ENCODE assay signal across 9 cellular contexts in genomic region chr13:26707122-26708006, GRCh38. TPM values are rescaled to one million over a fixed set of nuclear protein-coding genes. Genes with fewer than 3 reads are reported as not detected.
DNase-seq lines count a peak whose midpoint lies in the region; ATAC-seq, FAIRE-seq and TF ChIP-seq lines count a peak whose summit lies in the region.
"Had no signal": no experiment of that assay in that cellular context is flagged by ENCODE, and none has a peak within 500 bp of the region (broad histone marks: within the 10 kb centered on the region; RNA-seq: fewer than 3 reads in every experiment).

No MANE protein-coding gene starts in this region.

- no peak overlapping the region for H3K9ac ChIP-seq in parathyroid adenoma

- H3K27ac ChIP-seq in parathyroid adenoma: no peak overlapping the region
- H3K27ac ChIP-seq: skin epidermis had no signal

- H3K4me1 Mint-ChIP-seq in activated T-helper 2 cell treated with anti-CD3 and anti-CD28 coated beads, Interferon-gamma antibody, Interleukin-2, Interleukin-4, amounts not matched to agents 10 μg/mL and 5 μg/mL and 100 μg/mL, durations not matched to agents 14 hours and 24 hours and 36 hours (ENCODE audit: low read depth): no peaks in the 10 kb centered on the region

- ATAC-seq in GM18505 (IDR thresholded peaks at IDR 0.05; ENCODE audit: unreplicated experiment): no peak

- TF ChIP-seq CTCF in D721Med (IDR thresholded peaks at IDR 0.05; ENCODE audit: insufficient read depth, missing control alignments) (peak; percentile 70), HFF-Myc (IDR thresholded peaks at IDR 0.05; ENCODE audit: low read depth, low read length, missing control alignments) (peak; percentile 57), parathyroid adenoma (IDR thresholded peaks at IDR 0.05) (peak; percentile 40), lower leg skin (IDR thresholded peaks at IDR 0.05) (no peak)

- H3K4me3 ChIP-seq in HFF-Myc (replicated peaks; ENCODE audit: low read depth, low read length): no peak overlapping the region
- H3K4me3 ChIP-seq in parathyroid adenoma (ENCODE audit: low read depth, low read length): no peak overlapping the region
- H3K4me3 ChIP-seq in lower leg skin (ENCODE audit: low read depth, poor library complexity, severe bottlenecking): no peak overlapping the region
- H3K4me3 ChIP-seq: skin epidermis had no signal

- H2AFZ ChIP-seq in parathyroid adenoma: no peak overlapping the region

- WGBS in lower leg skin, 2 donors: 48 to 49% methylated on average over 13 of the region's 13 CpGs

- no peaks in the 10 kb centered on the region for H3K36me3 Mint-ChIP-seq in activated T-helper 2 cell treated with anti-CD3 and anti-CD28 coated beads, Interferon-gamma antibody, Interleukin-2, Interleukin-4, amounts not matched to agents 10 μg/mL and 5 μg/mL and 100 μg/mL, durations not matched to agents 14 hours and 24 hours and 36 hours (ENCODE audit: low read depth)

- no peaks in the 10 kb centered on the region for H3K79me2 ChIP-seq in parathyroid adenoma

- no peak overlapping the region for H3K27ac Mint-ChIP-seq in activated T-helper 2 cell treated with anti-CD3 and anti-CD28 coated beads, Interferon-gamma antibody, Interleukin-2, Interleukin-4, amounts not matched to agents 10 μg/mL and 5 μg/mL and 100 μg/mL, durations not matched to agents 14 hours and 24 hours and 36 hours

- no peak overlapping the region for H3K4me2 ChIP-seq in parathyroid adenoma (ENCODE audit: low read length)

- no peaks in the 10 kb centered on the region for H3K27me3 ChIP-seq in parathyroid adenoma (ENCODE audit: control insufficient read depth, insufficient read depth, low read length)

- no peaks in the 10 kb centered on the region for H3K9me3 Mint-ChIP-seq in activated T-helper 2 cell treated with anti-CD3 and anti-CD28 coated beads, Interferon-gamma antibody, Interleukin-2, Interleukin-4, amounts not matched to agents 10 μg/mL and 5 μg/mL and 100 μg/mL, durations not matched to agents 14 hours and 24 hours and 36 hours

- H3K9me3 ChIP-seq in parathyroid adenoma (ENCODE audit: control insufficient read depth, low read length): no peaks in the 10 kb centered on the region

- TF ChIP-seq POLR2A in GM18505 (IDR thresholded peaks at IDR 0.05; ENCODE audit: borderline replicate concordance, extremely low read depth, insufficient read depth, insufficient read length) (no peak), lower leg skin (IDR thresholded peaks at IDR 0.05) (no peak)

- H3K4me3 Mint-ChIP-seq in activated T-helper 2 cell treated with anti-CD3 and anti-CD28 coated beads, Interferon-gamma antibody, Interleukin-2, Interleukin-4, amounts not matched to agents 10 μg/mL and 5 μg/mL and 100 μg/mL, durations not matched to agents 14 hours and 24 hours and 36 hours (ENCODE audit: low read depth): no peak overlapping the region

- H3K27me3 Mint-ChIP-seq in activated T-helper 2 cell treated with anti-CD3 and anti-CD28 coated beads, Interferon-gamma antibody, Interleukin-2, Interleukin-4, amounts not matched to agents 10 μg/mL and 5 μg/mL and 100 μg/mL, durations not matched to agents 14 hours and 24 hours and 36 hours (ENCODE audit: low read depth): peaks cover 3% of the 10 kb centered on the region

- no peaks in the 10 kb centered on the region for H3K4me1 ChIP-seq in parathyroid adenoma

- intact Hi-C loops in activated T-helper 2 cell treated with anti-CD3 and anti-CD28 coated beads, Interferon-gamma antibody, Interleukin-2, Interleukin-4, amounts not matched to agents 10 μg/mL and 5 μg/mL and 100 μg/mL, durations not matched to agents 14 hours and 24 hours and 36 hours (cut with micrococcal nuclease): loop anchor here (1.0 to 2.0 kb wide), 2 partner anchors 166 to 223 kb away; no protein-coding TSS in a partner anchor
- intact Hi-C loops in lower leg skin (cut with DNase I; ENCODE audit: low total_unique reads): no loop called here

- no peaks in the 10 kb centered on the region for H3K36me3 ChIP-seq in parathyroid adenoma (ENCODE audit: control insufficient read depth, insufficient read depth, low read length)

- DNase-seq in D721Med (ENCODE audit: insufficient read length, low spot score) (peak; percentile 60), HFF-Myc (ENCODE audit: extremely low read depth, low read depth) (peak; percentile 5), NCI-H510A (lab: John Stamatoyannopoulos, UW) (peak; percentile 20), globus pallidus (ENCODE audit: low spot score) (peak; percentile 60), lower leg skin (ENCODE audit: low spot score in 2 of 2) (no peak)
- DNase-seq in activated T-helper 2 cell treated with anti-CD3 and anti-CD28 coated beads, Interferon-gamma antibody, Interleukin-2, Interleukin-4, amounts not matched to agents 10 μg/mL and 5 μg/mL and 100 μg/mL, durations not matched to agents 14 hours and 24 hours and 36 hours (ENCODE audit: low spot score): peak; percentile 13

- peak; percentile 73 for FAIRE-seq in D721Med (lab: Jason Lieb, UNC)

RNA-seq across cellular contexts. Expression of gene GPR12, which starts 53.2 kb away (rescaled TPM):
- total RNA-seq in activated T-helper 2 cell treated with anti-CD3 and anti-CD28 coated beads, Interferon-gamma antibody, Interleukin-2, Interleukin-4, amounts not matched to agents 10 μg/mL and 5 μg/mL and 100 μg/mL, durations not matched to agents 14 hours and 24 hours and 36 hours: not detected in 2 replicates
- total RNA-seq in lower leg skin: 10 to 100 TPM in 1 of 4 donors, 1 to 10 TPM in 3; 2.4 to 13.9 (median 6.8) TPM

Comparison
In these comparisons a context has a peak if more than half of its experiments do, and no peak if none do; other contexts are left out.
1. DNase-seq: peak in D721Med (single experiment), HFF-Myc (single experiment), NCI-H510A (single experiment), activated T-helper 2 cell treated with anti-CD3 and anti-CD28 coated beads, Interferon-gamma antibody, Interleukin-2, Interleukin-4, amounts not matched to agents 10 μg/mL and 5 μg/mL and 100 μg/mL, durations not matched to agents 14 hours and 24 hours and 36 hours (single experiment) and globus pallidus (single experiment); none in lower leg skin (0 of 2).
2. CTCF ChIP-seq: peak in D721Med (single experiment), HFF-Myc (single experiment) and parathyroid adenoma (single experiment); none in lower leg skin (0 of 3).